Comparison of ENCODE assay signal across 2 cellular contexts in the genomic region with DNA sequence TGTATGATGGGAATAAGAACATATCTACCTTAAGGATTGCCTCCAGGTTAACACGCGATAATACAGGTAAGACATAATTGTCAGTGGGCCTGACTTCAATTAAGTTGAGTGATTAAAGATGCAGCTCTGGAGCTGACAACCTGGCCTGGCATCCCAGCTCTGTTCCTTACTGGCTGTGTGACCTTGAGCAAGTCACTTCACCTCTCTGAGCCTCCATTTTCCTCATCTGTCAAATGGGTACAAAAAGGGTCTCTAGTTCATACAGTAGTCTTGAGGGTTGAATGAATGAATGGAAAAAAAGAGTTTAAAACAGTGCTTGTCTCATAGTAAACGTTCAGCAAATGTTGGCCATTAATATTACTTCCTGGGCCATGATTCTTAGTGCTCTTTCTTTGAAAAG.
TF ChIP-seq lines count a peak whose summit lies in the region.

No MANE protein-coding gene starts in this region.

TF ChIP-seq in HepG2, 621 proteins besides CTCF, POLR2A, EP300 and RAD21 (continued from another document):
- no peak for TF ChIP-seq ZNF142 (CRISPR knock-in tag; IDR thresholded peaks at IDR 0.05)

TF ChIP-seq in H1, 55 proteins besides CTCF, POLR2A, EP300 and RAD21 (continued from another document):
- TF ChIP-seq CHD7 (IDR thresholded peaks at IDR 0.05; ENCODE audit: insufficient replicate concordance, low read length): no peak
